In genomic region chr21:14453964-14454641, GRCh38 we compare ENCODE assay signal across 1 cellular context.
A peak's percentile ranks its signal among the peaks of the same experiment; 100 is the strongest.
TF ChIP-seq lines count a peak whose summit lies in the region.

No MANE protein-coding gene starts in this region.

TF ChIP-seq in K562, 482 proteins besides CTCF, POLR2A, EP300 and RAD21 (continued from another document):
- TF ChIP-seq PBX2 (CRISPR knock-in tag; IDR thresholded peaks at IDR 0.05; ENCODE audit: low read depth), result no peak
- peak; percentile 79 for TF ChIP-seq PBX2 (tag; conservative IDR thresholded peaks at IDR 0.05; ENCODE audit: low read depth)
- TF ChIP-seq TCF7 (IDR thresholded peaks at IDR 0.05; ENCODE audit: borderline replicate concordance), result peak; percentile 89; the same call in 1 of the 2 replicates
- peak; percentile 97 for TF ChIP-seq GATAD2B (IDR thresholded peaks at IDR 0.05; ENCODE audit: borderline replicate concordance)
- 0 out of 6 replicates have a peak, but pooled peaks of 1 of the 3 experiments have one; percentile 35 for TF ChIP-seq ZBTB11 (CRISPR knock-in tag; IDR thresholded peaks at IDR 0.05)
- TF ChIP-seq YBX1 (IDR thresholded peaks at IDR 0.05), result no peak
- peak; percentile 87; the same call in 1 of the 2 replicates for TF ChIP-seq CTBP1 (IDR thresholded peaks at IDR 0.05; ENCODE audit: borderline replicate concordance)
- 0 out of 2 replicates have a peak, but pooled peaks have one; percentile 65 for TF ChIP-seq FOXJ2 (tag; IDR thresholded peaks at IDR 0.05)
- TF ChIP-seq PCBP1 (IDR thresholded peaks at IDR 0.05; ENCODE audit: low read depth, low read length, poor library complexity, severe bottlenecking), result no peak
- TF ChIP-seq ZZZ3 (IDR thresholded peaks at IDR 0.05), result no peak
- peak; percentile 99 for TF ChIP-seq CCNT2 (IDR thresholded peaks at IDR 0.05; ENCODE audit: borderline replicate concordance, extremely low read depth, insufficient read length, low read depth, low read length)
- TF ChIP-seq TEAD1 (CRISPR knock-in tag; IDR thresholded peaks at IDR 0.05), result peak in 1 of 2 experiments; percentile 74; a peak in 1 of 4 replicates
- TF ChIP-seq YY1 (IDR thresholded peaks at IDR 0.05; ENCODE audit: borderline replicate concordance in 1 of 3, control insufficient read depth in 1 of 3, extremely low read depth in 1 of 3, insufficient read depth in 3 of 3, insufficient read length in 1 of 3, insufficient replicate concordance in 2 of 3, low read depth in 1 of 3, low read length in 2 of 3), result no peak
- TF ChIP-seq NONO (IDR thresholded peaks at IDR 0.05; ENCODE audit: low read depth in 2 of 2, low read length in 1 of 2), result peak in 1 of 2 experiments; percentile 46; a peak in 1 of 4 replicates
- peak; percentile 83 for TF ChIP-seq STAT5A (IDR thresholded peaks at IDR 0.05; ENCODE audit: borderline replicate concordance, low read length)
- TF ChIP-seq CHAMP1 (IDR thresholded peaks at IDR 0.05), result peak; percentile 40; the same call in 1 of the 2 replicates
- TF ChIP-seq ZNF398 (CRISPR knock-in tag; IDR thresholded peaks at IDR 0.05), result no peak
- TF ChIP-seq DMBX1 (CRISPR knock-in tag; IDR thresholded peaks at IDR 0.05; ENCODE audit: borderline replicate concordance), result peak; percentile 56; the same call in 1 of the 2 replicates
